Comparison of ENCODE assay signal across 13 cellular contexts in the genomic region with DNA sequence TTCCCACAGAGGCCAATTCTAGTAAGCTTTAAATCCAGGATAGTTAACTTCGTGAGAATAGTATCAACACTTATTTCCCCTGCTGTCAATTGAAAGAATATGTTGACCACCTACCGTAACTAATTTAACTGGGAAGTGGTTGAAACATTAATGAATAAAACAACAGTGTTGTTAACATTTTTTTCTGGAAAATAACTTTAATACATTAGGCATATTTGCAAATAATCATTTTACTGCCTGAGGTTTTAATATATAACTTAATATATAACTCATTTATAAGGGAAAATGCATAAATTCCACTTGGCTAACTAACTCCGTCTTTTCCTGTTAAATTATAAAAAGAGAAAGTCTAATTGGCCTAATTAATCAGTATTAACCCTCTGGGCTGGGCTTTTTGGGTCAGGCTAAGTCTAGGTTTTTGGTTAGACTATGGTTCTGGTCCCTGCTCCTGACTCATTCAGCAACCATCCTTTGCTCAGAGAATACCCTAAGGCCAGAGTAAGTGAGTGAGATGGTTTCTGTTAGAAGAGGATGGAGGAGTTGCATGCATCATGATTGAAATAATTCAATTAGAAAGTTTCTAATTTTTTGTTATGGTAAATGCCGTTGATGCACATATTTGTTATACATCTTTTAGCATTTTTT. TPM values are rescaled to one million over a fixed set of nuclear protein-coding genes. Genes with fewer than 3 reads are reported as not detected.
DNase-seq lines count a peak whose midpoint lies in the region; ATAC-seq, FAIRE-seq and TF ChIP-seq lines count a peak whose summit lies in the region.
"Had no signal": no experiment of that assay in that cellular context is flagged by ENCODE, and none has a peak within 500 bp of the region (broad histone marks: within the 10 kb centered on the region; RNA-seq: fewer than 3 reads in every experiment).

No MANE protein-coding gene starts in this region.

- no peaks in the 10 kb centered on the region for H3K27me3 ChIP-seq in kidney epithelial cell (ENCODE audit: control insufficient read depth, insufficient read depth, low read length)
- H3K27me3 ChIP-seq: BLaER1 treated with 17β-estradiol and CSF1 and Interleukin-3, amounts not matched to agents 10 nM and 100 nM; esophagus muscularis mucosa had no signal

- peak; percentile 76 for DNase-seq in EL
- peak; percentile 47 for DNase-seq in RCC 7860 (ENCODE audit: low spot score)
- peak; percentile 56 for DNase-seq in kidney epithelial cell (ENCODE audit: low read depth)
- no peak for DNase-seq in ureter (ENCODE audit: low spot score)
- no peak for DNase-seq in DMS 273 (lab: John Stamatoyannopoulos, UW; ENCODE audit: unreplicated experiment)
- no peak for DNase-seq in OCI-M1 (lab: John Stamatoyannopoulos, UW)
- DNase-seq: activated naive CD4-positive, alpha-beta T cell treated with Interleukin-2 at 50 U/mL for 16 hours; H7; NCI-H2081 treated with DMSO at 0.1 percent for 48 hours had no signal

- no peaks in the 10 kb centered on the region for H3K36me3 ChIP-seq in kidney epithelial cell (ENCODE audit: control insufficient read depth, insufficient read depth, low read length)
- H3K36me3 ChIP-seq: BLaER1 treated with 17β-estradiol and CSF1 and Interleukin-3, amounts not matched to agents 10 nM and 100 nM; esophagus muscularis mucosa had no signal

- no peak for TF ChIP-seq CTCF in kidney epithelial cell (IDR thresholded peaks at IDR 0.05; ENCODE audit: insufficient read depth, low read length, poor library complexity, severe bottlenecking)

- ATAC-seq in HG02642 (IDR thresholded peaks at IDR 0.05; ENCODE audit: poor library complexity, unreplicated experiment) (peak; percentile 52), GM21786 (IDR thresholded peaks at IDR 0.05; ENCODE audit: unreplicated experiment) (no peak)

- H3K4me3 ChIP-seq in kidney epithelial cell (ENCODE audit: low read depth, low read length), result no peak overlapping the region
- H3K4me3 ChIP-seq: BLaER1 treated with 17β-estradiol and CSF1 and Interleukin-3, amounts not matched to agents 10 nM and 100 nM; esophagus muscularis mucosa had no signal

- FAIRE-seq in RCC 7860 (lab: Jason Lieb, UNC), result peak; percentile 70

RNA-seq across cellular contexts. Expression of a gene that starts 10.9 kb away (rescaled TPM):
- total RNA-seq in kidney epithelial cell (108 and 117 TPM in 2 replicates), ureter (51.9 TPM)

Comparison
In these comparisons a context has a peak if more than half of its experiments do, and no peak if none do; other contexts are left out.
1. DNase-seq: peak in EL (single experiment), RCC 7860 (single experiment) and kidney epithelial cell (single experiment); none in ureter (single experiment), DMS 273 (single experiment) and OCI-M1 (single experiment).